Comparison of ENCODE assay signal across 2 cellular contexts in the genomic region with DNA sequence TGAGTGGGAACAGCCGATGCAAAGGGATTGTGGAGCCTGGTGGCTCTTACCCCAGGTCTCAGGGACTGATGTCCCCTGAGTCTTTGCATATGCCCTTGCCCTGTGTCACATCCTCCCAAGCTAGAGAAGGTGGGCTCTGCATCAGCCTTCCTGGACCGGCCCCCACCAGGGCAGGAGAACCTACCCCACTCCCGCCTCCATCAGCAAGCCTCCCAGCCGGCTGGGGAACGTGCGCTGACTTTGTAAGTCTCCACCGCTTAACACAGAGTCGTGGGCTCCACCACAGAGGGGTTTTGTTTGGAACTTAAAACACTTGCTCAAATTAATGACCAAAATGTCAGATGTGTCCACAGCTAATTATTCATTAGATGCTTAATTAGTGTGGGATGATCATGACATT.
TF ChIP-seq lines count a peak whose summit lies in the region.

No MANE protein-coding gene starts in this region.

TF ChIP-seq in IMR-90, 13 proteins besides CTCF, POLR2A, EP300 and RAD21:
- TF ChIP-seq NFE2L2 (IDR thresholded peaks at IDR 0.05; ENCODE audit: low read depth, low read length) (no peak), CHD1 (IDR thresholded peaks at IDR 0.05; ENCODE audit: low read depth, low read length) (no peak), CEBPB (IDR thresholded peaks at IDR 0.05; ENCODE audit: low read depth, low read length) (no peak), MAZ (IDR thresholded peaks at IDR 0.05; ENCODE audit: borderline replicate concordance, low read depth, low read length) (no peak), RFX5 (IDR thresholded peaks at IDR 0.05; ENCODE audit: low read depth, low read length) (no peak), MXI1 (IDR thresholded peaks at IDR 0.05; ENCODE audit: borderline replicate concordance, low read depth, low read length) (no peak), RCOR1 (IDR thresholded peaks at IDR 0.05; ENCODE audit: insufficient replicate concordance, low read length) (no peak), FOS (IDR thresholded peaks at IDR 0.05; ENCODE audit: low read depth, low read length) (no peak), MAFK (IDR thresholded peaks at IDR 0.05; ENCODE audit: low read depth, low read length) (no peak), BHLHE40 (IDR thresholded peaks at IDR 0.05; ENCODE audit: low read depth, low read length) (no peak)
- TF ChIP-seq, protein P1, sequence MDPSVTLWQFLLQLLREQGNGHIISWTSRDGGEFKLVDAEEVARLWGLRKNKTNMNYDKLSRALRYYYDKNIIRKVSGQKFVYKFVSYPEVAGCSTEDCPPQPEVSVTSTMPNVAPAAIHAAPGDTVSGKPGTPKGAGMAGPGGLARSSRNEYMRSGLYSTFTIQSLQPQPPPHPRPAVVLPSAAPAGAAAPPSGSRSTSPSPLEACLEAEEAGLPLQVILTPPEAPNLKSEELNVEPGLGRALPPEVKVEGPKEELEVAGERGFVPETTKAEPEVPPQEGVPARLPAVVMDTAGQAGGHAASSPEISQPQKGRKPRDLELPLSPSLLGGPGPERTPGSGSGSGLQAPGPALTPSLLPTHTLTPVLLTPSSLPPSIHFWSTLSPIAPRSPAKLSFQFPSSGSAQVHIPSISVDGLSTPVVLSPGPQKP (IDR thresholded peaks at IDR 0.05; ENCODE audit: borderline replicate concordance, low read depth, low read length), result no peak
- TF ChIP-seq, protein P2, sequence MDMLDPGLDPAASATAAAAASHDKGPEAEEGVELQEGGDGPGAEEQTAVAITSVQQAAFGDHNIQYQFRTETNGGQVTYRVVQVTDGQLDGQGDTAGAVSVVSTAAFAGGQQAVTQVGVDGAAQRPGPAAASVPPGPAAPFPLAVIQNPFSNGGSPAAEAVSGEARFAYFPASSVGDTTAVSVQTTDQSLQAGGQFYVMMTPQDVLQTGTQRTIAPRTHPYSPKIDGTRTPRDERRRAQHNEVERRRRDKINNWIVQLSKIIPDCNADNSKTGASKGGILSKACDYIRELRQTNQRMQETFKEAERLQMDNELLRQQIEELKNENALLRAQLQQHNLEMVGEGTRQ (IDR thresholded peaks at IDR 0.05; ENCODE audit: low read depth, low read length), result no peak

TF ChIP-seq in H1, 55 proteins besides CTCF, POLR2A, EP300 and RAD21:
- TF ChIP-seq CHD1 (IDR thresholded peaks at IDR 0.05; ENCODE audit: low read depth, low read length) (no peak), SIX5 (IDR thresholded peaks at IDR 0.05; ENCODE audit: low read depth, low read length) (no peak), BACH1 (IDR thresholded peaks at IDR 0.05; ENCODE audit: low read length) (no peak), SP2 (IDR thresholded peaks at IDR 0.05; ENCODE audit: low read length) (no peak), RBBP5 (IDR thresholded peaks at IDR 0.05; ENCODE audit: borderline replicate concordance, low read depth, low read length) (no peak), SP1 (IDR thresholded peaks at IDR 0.05; ENCODE audit: low read depth, low read length) (no peak), NRF1 (IDR thresholded peaks at IDR 0.05; ENCODE audit: low read depth, low read length) (no peak), KDM5A (IDR thresholded peaks at IDR 0.05; ENCODE audit: low read length) (no peak), KDM4A (IDR thresholded peaks at IDR 0.05; ENCODE audit: low read depth, low read length, severe bottlenecking) (no peak), TCF12 (IDR thresholded peaks at IDR 0.05; ENCODE audit: low read depth, low read length) (no peak), RFX5 (IDR thresholded peaks at IDR 0.05; ENCODE audit: borderline replicate concordance, low read depth, low read length) (no peak), NANOG (IDR thresholded peaks at IDR 0.05; ENCODE audit: insufficient read depth, low read depth, low read length, poor library complexity, severe bottlenecking) (no peak), GTF2F1 (IDR thresholded peaks at IDR 0.05; ENCODE audit: borderline replicate concordance, low read depth, low read length) (no peak), JUN (IDR thresholded peaks at IDR 0.05; ENCODE audit: low read depth, low read length) (no peak), PHF8 (conservative IDR thresholded peaks at IDR 0.05; ENCODE audit: low read depth, low read length) (no peak), CTBP2 (IDR thresholded peaks at IDR 0.05; ENCODE audit: borderline replicate concordance, insufficient read depth, insufficient read length, low read length) (no peak)
- TF ChIP-seq, protein P3, sequence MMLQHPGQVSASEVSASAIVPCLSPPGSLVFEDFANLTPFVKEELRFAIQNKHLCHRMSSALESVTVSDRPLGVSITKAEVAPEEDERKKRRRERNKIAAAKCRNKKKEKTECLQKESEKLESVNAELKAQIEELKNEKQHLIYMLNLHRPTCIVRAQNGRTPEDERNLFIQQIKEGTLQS (IDR thresholded peaks at IDR 0.05; ENCODE audit: insufficient read depth, low read depth, low read length), result no peak
- TF ChIP-seq, protein P4, sequence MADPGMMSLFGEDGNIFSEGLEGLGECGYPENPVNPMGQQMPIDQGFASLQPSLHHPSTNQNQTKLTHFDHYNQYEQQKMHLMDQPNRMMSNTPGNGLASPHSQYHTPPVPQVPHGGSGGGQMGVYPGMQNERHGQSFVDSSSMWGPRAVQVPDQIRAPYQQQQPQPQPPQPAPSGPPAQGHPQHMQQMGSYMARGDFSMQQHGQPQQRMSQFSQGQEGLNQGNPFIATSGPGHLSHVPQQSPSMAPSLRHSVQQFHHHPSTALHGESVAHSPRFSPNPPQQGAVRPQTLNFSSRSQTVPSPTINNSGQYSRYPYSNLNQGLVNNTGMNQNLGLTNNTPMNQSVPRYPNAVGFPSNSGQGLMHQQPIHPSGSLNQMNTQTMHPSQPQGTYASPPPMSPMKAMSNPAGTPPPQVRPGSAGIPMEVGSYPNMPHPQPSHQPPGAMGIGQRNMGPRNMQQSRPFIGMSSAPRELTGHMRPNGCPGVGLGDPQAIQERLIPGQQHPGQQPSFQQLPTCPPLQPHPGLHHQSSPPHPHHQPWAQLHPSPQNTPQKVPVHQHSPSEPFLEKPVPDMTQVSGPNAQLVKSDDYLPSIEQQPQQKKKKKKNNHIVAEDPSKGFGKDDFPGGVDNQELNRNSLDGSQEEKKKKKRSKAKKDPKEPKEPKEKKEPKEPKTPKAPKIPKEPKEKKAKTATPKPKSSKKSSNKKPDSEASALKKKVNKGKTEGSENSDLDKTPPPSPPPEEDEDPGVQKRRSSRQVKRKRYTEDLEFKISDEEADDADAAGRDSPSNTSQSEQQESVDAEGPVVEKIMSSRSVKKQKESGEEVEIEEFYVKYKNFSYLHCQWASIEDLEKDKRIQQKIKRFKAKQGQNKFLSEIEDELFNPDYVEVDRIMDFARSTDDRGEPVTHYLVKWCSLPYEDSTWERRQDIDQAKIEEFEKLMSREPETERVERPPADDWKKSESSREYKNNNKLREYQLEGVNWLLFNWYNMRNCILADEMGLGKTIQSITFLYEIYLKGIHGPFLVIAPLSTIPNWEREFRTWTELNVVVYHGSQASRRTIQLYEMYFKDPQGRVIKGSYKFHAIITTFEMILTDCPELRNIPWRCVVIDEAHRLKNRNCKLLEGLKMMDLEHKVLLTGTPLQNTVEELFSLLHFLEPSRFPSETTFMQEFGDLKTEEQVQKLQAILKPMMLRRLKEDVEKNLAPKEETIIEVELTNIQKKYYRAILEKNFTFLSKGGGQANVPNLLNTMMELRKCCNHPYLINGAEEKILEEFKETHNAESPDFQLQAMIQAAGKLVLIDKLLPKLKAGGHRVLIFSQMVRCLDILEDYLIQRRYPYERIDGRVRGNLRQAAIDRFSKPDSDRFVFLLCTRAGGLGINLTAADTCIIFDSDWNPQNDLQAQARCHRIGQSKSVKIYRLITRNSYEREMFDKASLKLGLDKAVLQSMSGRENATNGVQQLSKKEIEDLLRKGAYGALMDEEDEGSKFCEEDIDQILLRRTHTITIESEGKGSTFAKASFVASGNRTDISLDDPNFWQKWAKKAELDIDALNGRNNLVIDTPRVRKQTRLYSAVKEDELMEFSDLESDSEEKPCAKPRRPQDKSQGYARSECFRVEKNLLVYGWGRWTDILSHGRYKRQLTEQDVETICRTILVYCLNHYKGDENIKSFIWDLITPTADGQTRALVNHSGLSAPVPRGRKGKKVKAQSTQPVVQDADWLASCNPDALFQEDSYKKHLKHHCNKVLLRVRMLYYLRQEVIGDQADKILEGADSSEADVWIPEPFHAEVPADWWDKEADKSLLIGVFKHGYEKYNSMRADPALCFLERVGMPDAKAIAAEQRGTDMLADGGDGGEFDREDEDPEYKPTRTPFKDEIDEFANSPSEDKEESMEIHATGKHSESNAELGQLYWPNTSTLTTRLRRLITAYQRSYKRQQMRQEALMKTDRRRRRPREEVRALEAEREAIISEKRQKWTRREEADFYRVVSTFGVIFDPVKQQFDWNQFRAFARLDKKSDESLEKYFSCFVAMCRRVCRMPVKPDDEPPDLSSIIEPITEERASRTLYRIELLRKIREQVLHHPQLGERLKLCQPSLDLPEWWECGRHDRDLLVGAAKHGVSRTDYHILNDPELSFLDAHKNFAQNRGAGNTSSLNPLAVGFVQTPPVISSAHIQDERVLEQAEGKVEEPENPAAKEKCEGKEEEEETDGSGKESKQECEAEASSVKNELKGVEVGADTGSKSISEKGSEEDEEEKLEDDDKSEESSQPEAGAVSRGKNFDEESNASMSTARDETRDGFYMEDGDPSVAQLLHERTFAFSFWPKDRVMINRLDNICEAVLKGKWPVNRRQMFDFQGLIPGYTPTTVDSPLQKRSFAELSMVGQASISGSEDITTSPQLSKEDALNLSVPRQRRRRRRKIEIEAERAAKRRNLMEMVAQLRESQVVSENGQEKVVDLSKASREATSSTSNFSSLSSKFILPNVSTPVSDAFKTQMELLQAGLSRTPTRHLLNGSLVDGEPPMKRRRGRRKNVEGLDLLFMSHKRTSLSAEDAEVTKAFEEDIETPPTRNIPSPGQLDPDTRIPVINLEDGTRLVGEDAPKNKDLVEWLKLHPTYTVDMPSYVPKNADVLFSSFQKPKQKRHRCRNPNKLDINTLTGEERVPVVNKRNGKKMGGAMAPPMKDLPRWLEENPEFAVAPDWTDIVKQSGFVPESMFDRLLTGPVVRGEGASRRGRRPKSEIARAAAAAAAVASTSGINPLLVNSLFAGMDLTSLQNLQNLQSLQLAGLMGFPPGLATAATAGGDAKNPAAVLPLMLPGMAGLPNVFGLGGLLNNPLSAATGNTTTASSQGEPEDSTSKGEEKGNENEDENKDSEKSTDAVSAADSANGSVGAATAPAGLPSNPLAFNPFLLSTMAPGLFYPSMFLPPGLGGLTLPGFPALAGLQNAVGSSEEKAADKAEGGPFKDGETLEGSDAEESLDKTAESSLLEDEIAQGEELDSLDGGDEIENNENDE (IDR thresholded peaks at IDR 0.05; ENCODE audit: insufficient replicate concordance, low read length), result no peak
